ENCODE assay signal across 8 cellular contexts in the genomic region with DNA sequence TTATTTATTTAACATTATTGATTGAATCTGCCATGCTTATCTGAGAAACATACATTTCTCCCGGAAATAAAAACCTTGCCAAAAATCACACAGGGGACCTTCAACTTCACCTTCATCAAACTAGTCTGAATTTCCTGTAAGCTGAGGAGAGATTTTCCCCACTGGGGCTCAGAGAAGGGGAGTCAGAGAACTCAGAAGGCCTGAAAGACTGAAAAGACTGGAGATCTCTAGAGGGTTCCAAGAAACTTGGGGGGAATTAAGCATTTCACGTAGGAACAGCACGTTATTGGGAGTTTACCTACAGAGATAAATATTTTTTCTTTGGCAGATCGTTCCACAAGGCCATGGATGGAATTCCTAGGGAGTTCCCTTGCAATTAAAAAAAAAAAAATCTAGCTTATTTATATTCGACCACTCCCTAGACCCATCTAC. TPM values are rescaled to one million over a fixed set of nuclear protein-coding genes. Genes with fewer than 3 reads are reported as not detected.
DNase-seq lines count a peak whose midpoint lies in the region; ATAC-seq and TF ChIP-seq lines count a peak whose summit lies in the region.

No MANE protein-coding gene starts in this region.

- TF ChIP-seq CTCF in A673 (conservative IDR thresholded peaks at IDR 0.05; ENCODE audit: low read depth, low read length) (no peak), HEK293 (tag by site-specific recombination; IDR thresholded peaks at IDR 0.05) (no peak), astrocyte of the cerebellum (IDR thresholded peaks at IDR 0.05; ENCODE audit: low read depth, low read length, missing control alignments) (no peak), lower lobe of right lung (IDR thresholded peaks at IDR 0.05) (no peak), upper lobe of right lung (IDR thresholded peaks at IDR 0.05) (no peak)

- in situ Hi-C loops in astrocyte of the cerebellum (cut with HindIII; ENCODE audit: low sequenced_read_pairs) = no loop called here

- no peak for DNase-seq in A673 (ENCODE audit: low spot score)
- DNase-seq in astrocyte of the cerebellum (ENCODE audit: low read depth) = no peak
- DNase-seq in lower lobe of right lung = no peak
- DNase-seq in upper lobe of right lung = no peak
- no peak for DNase-seq in SKM-1 treated with dmso at 0.1 percent for 144 hours (lab: John Stamatoyannopoulos, UW; ENCODE audit: unreplicated experiment)
- DNase-seq in GM19238 (ENCODE audit: insufficient read length, low spot score) = no peak
- no peak for DNase-seq in globus pallidus (ENCODE audit: low spot score)

- no peak for ATAC-seq in lower lobe of right lung
- no peak for ATAC-seq in upper lobe of right lung

- no peaks in the 10 kb centered on the region for H3K27me3 ChIP-seq in A673 (replicated peaks; ENCODE audit: insufficient read depth, low read depth, low read length, poor library complexity)
- H3K27me3 ChIP-seq in lower lobe of right lung (ENCODE audit: low read depth) = no peaks in the 10 kb centered on the region
- H3K27me3 ChIP-seq in upper lobe of right lung = no peaks in the 10 kb centered on the region

- H3K9me3 ChIP-seq in A673 (ENCODE audit: low read depth, low read length, poor library complexity, severe bottlenecking) (peaks cover 5% of the 10 kb centered on the region), HEK293 (ENCODE audit: control insufficient read depth, insufficient read depth, low read depth, low read length) (no peaks in the 10 kb centered on the region), lower lobe of right lung (no peaks in the 10 kb centered on the region), upper lobe of right lung (no peaks in the 10 kb centered on the region)

- H3K4me3 ChIP-seq in A673 (ENCODE audit: low read depth, low read length, poor library complexity, severe bottlenecking) (peak overlapping the region; percentile 83), HEK293 (ENCODE audit: low read depth, low read length) (peak overlapping the region; percentile 52), astrocyte of the cerebellum (ENCODE audit: low read depth, low read length) (peak overlapping the region; percentile 75), lower lobe of right lung (peak overlapping the region; percentile 93), upper lobe of right lung (peak overlapping the region; percentile 97)

- TSS peak; percentile 98 for BruUV-seq in A673 (replicated peaks; lab: Mats Ljungman, UMichigan)

- CTCF ChIA-PET in A673 (lab: Charles Lee) = interaction anchor here (0.6 kb wide), 1 partner anchor 80 kb away, joined by 9 read pairs; no protein-coding TSS in a partner anchor
- CTCF ChIA-PET in HEK293 (lab: Yijun Ruan, JAX) = interaction anchor here (0.5 to 3.4 kb wide), 23 partner anchors 8 to 1044 kb away, joined by 3 to 18 read pairs (median 4); a partner anchor contains a TSS

- POLR2A ChIA-PET in A673 (lab: Charles Lee; ENCODE audit: low non-redundant PET) = interaction anchor here (0.6 kb wide), 1 partner anchor 73 kb away, joined by 6 read pairs; no protein-coding TSS in a partner anchor
- POLR2A ChIA-PET in HEK293 (lab: Yijun Ruan, JAX) = interaction anchor here (0.6 to 2.0 kb wide), 6 partner anchors 9 to 359 kb away, joined by 3 to 9 read pairs (median 4); a partner anchor contains a TSS

- peaks cover 22% of the 10 kb centered on the region for H3K4me1 ChIP-seq in A673 (ENCODE audit: insufficient read depth, low read length, poor library complexity, severe bottlenecking)
- H3K4me1 ChIP-seq in HEK293 (ENCODE audit: control insufficient read depth, insufficient read depth, low read length) = peaks cover 12% of the 10 kb centered on the region; the same call in 1 of the 2 replicates
- H3K4me1 ChIP-seq in lower lobe of right lung = peaks cover 22% of the 10 kb centered on the region
- H3K4me1 ChIP-seq in upper lobe of right lung = peaks cover 14% of the 10 kb centered on the region

- H3K27ac ChIP-seq in A673 (ENCODE audit: low read depth, low read length, poor library complexity, severe bottlenecking) (peak overlapping the region; percentile 74), HEK293 (ENCODE audit: extremely low read depth, low read depth, low read length) (peak overlapping the region; percentile 46), lower lobe of right lung (peak overlapping the region; percentile 91), upper lobe of right lung (peak overlapping the region; percentile 93)

- H3K36me3 ChIP-seq in A673 (ENCODE audit: insufficient read depth, low read length, poor library complexity, severe bottlenecking) (peaks cover 26% of the 10 kb centered on the region), HEK293 (ENCODE audit: control insufficient read depth in 2 of 2, insufficient read depth in 1 of 2, low read length in 2 of 2) (peaks cover 26 to 27% of the 10 kb centered on the region in 2 experiments), lower lobe of right lung (peaks cover 25% of the 10 kb centered on the region), upper lobe of right lung (peaks cover 19% of the 10 kb centered on the region)

- intact Hi-C loops in A673 (cut with micrococcal nuclease; ENCODE audit: unreplicated experiment) = loop anchor here (5.0 kb wide), 1 partner anchor 110 kb away; a partner anchor contains a TSS
- intact Hi-C loops in lower lobe of right lung (cut with DNase I) = no loop called here
- intact Hi-C loops in upper lobe of right lung (cut with DNase I) = no loop called here

TF ChIP-seq in HEK293, 187 proteins besides CTCF, POLR2A, EP300 and RAD21:
- TF ChIP-seq ZNF341 (tag by site-specific recombination; IDR thresholded peaks at IDR 0.05; ENCODE audit: low read depth) (peak; percentile 60; the same call in 1 of the 2 replicates), ZNF777 (tag by site-specific recombination; IDR thresholded peaks at IDR 0.05; ENCODE audit: borderline replicate concordance) (no peak), ZNF140 (tag by site-specific recombination; IDR thresholded peaks at IDR 0.05) (0 out of 2 replicates have a peak, but pooled peaks have one; percentile 33), SCRT1 (tag by site-specific recombination; IDR thresholded peaks at IDR 0.05; ENCODE audit: borderline replicate concordance) (no peak), ZNF335 (tag by site-specific recombination; conservative IDR thresholded peaks at IDR 0.05) (peak; percentile 40)
- TF ChIP-seq, protein P1, sequence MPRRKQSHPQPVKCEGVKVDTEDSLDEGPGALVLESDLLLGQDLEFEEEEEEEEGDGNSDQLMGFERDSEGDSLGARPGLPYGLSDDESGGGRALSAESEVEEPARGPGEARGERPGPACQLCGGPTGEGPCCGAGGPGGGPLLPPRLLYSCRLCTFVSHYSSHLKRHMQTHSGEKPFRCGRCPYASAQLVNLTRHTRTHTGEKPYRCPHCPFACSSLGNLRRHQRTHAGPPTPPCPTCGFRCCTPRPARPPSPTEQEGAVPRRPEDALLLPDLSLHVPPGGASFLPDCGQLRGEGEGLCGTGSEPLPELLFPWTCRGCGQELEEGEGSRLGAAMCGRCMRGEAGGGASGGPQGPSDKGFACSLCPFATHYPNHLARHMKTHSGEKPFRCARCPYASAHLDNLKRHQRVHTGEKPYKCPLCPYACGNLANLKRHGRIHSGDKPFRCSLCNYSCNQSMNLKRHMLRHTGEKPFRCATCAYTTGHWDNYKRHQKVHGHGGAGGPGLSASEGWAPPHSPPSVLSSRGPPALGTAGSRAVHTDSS (tag by site-specific recombination; IDR thresholded peaks at IDR 0.05) = peak; percentile 76
- TF ChIP-seq, protein P2, sequence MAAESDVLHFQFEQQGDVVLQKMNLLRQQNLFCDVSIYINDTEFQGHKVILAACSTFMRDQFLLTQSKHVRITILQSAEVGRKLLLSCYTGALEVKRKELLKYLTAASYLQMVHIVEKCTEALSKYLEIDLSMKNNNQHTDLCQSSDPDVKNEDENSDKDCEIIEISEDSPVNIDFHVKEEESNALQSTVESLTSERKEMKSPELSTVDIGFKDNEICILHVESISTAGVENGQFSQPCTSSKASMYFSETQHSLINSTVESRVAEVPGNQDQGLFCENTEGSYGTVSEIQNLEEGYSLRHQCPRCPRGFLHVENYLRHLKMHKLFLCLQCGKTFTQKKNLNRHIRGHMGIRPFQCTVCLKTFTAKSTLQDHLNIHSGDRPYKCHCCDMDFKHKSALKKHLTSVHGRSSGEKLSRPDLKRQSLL (tag by site-specific recombination; IDR thresholded peaks at IDR 0.05) = 0 out of 2 replicates have a peak, but pooled peaks have one; percentile 12
- TF ChIP-seq, protein P3, sequence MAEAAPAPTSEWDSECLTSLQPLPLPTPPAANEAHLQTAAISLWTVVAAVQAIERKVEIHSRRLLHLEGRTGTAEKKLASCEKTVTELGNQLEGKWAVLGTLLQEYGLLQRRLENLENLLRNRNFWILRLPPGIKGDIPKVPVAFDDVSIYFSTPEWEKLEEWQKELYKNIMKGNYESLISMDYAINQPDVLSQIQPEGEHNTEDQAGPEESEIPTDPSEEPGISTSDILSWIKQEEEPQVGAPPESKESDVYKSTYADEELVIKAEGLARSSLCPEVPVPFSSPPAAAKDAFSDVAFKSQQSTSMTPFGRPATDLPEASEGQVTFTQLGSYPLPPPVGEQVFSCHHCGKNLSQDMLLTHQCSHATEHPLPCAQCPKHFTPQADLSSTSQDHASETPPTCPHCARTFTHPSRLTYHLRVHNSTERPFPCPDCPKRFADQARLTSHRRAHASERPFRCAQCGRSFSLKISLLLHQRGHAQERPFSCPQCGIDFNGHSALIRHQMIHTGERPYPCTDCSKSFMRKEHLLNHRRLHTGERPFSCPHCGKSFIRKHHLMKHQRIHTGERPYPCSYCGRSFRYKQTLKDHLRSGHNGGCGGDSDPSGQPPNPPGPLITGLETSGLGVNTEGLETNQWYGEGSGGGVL (tag by site-specific recombination; IDR thresholded peaks at IDR 0.05) = no peak
- TF ChIP-seq, protein P4, sequence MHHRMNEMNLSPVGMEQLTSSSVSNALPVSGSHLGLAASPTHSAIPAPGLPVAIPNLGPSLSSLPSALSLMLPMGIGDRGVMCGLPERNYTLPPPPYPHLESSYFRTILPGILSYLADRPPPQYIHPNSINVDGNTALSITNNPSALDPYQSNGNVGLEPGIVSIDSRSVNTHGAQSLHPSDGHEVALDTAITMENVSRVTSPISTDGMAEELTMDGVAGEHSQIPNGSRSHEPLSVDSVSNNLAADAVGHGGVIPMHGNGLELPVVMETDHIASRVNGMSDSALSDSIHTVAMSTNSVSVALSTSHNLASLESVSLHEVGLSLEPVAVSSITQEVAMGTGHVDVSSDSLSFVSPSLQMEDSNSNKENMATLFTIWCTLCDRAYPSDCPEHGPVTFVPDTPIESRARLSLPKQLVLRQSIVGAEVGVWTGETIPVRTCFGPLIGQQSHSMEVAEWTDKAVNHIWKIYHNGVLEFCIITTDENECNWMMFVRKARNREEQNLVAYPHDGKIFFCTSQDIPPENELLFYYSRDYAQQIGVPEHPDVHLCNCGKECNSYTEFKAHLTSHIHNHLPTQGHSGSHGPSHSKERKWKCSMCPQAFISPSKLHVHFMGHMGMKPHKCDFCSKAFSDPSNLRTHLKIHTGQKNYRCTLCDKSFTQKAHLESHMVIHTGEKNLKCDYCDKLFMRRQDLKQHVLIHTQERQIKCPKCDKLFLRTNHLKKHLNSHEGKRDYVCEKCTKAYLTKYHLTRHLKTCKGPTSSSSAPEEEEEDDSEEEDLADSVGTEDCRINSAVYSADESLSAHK (tag by site-specific recombination; IDR thresholded peaks at IDR 0.05) = 0 out of 2 replicates have a peak, but pooled peaks have one; percentile 8
TF ChIP-seq in HEK293: peak in this region for 6.

RNA-seq across cellular contexts. Expression of a gene that starts 0.5 kb away (rescaled TPM):
- total RNA-seq in A673 (2021) (99.7 and 105 TPM in 2 replicates), lower lobe of right lung (32.8 TPM), upper lobe of right lung (30.5 TPM)
